ENCODE assay signal across 15 cellular contexts in genomic region chr13:76638160-76638559, GRCh38.
"Had no signal": no experiment of that assay in that cellular context is flagged by ENCODE, and none has a peak within 500 bp of the region (broad histone marks: within the 10 kb centered on the region; RNA-seq: fewer than 3 reads in every experiment).

No MANE protein-coding gene starts in this region.

- H3K36me3 ChIP-seq: transverse colon had no signal

- ATAC-seq: body of pancreas; Right ventricle myocardium inferior; stimulated activated effector memory CD8-positive, alpha-beta T cell treated with anti-CD3 and anti-CD28 coated beads, Interleukin-12 subunit alpha, Interleukin-12 subunit beta, amount 100 ng/mL, for 72 hours had no signal

- H3K4me3 Mint-ChIP-seq: activated T-cell treated with anti-CD3 and anti-CD28 coated beads, Interleukin-2, amount 50 U/mL, for 24 hours; neural crest cell; stimulated activated effector memory CD8-positive, alpha-beta T cell treated with anti-CD3 and anti-CD28 coated beads, Interleukin-12 subunit alpha, Interleukin-12 subunit beta, amount 100 ng/mL, for 72 hours had no signal

- H3K27ac ChIP-seq: body of pancreas, VCaP had no signal

- DNase-seq: activated CD4-positive, alpha-beta T cell treated with anti-CD3 and anti-CD28 coated beads, Interleukin-2, amount 50 U/mL, for 48 hours; activated effector memory CD4-positive, alpha-beta T cell treated with Interleukin-2 at 50 U/mL for 16 hours; activated naive CD4-positive, alpha-beta T cell treated with anti-CD3 and anti-CD28 coated beads, Interleukin-2, amount 50 U/mL, for 16 hours; activated T-cell treated with anti-CD3 and anti-CD28 coated beads, Interleukin-2, amount 50 U/mL, for 24 hours; body of pancreas; effector CD8-positive, alpha-beta T cell; hypothalamus; kidney; T-helper 1 cell; transverse colon had no signal

- H3K4me3 ChIP-seq: body of pancreas, transverse colon had no signal

- H3K9me3 Mint-ChIP-seq: activated T-cell treated with anti-CD3 and anti-CD28 coated beads, Interleukin-2, amount 50 U/mL, for 24 hours; neural crest cell; stimulated activated effector memory CD8-positive, alpha-beta T cell treated with anti-CD3 and anti-CD28 coated beads, Interleukin-12 subunit alpha, Interleukin-12 subunit beta, amount 100 ng/mL, for 72 hours had no signal

- H3K27ac Mint-ChIP-seq: activated T-cell treated with anti-CD3 and anti-CD28 coated beads, Interleukin-2, amount 50 U/mL, for 24 hours; stimulated activated effector memory CD8-positive, alpha-beta T cell treated with anti-CD3 and anti-CD28 coated beads, Interleukin-12 subunit alpha, Interleukin-12 subunit beta, amount 100 ng/mL, for 72 hours had no signal

- H3K36me3 Mint-ChIP-seq: stimulated activated effector memory CD8-positive, alpha-beta T cell treated with anti-CD3 and anti-CD28 coated beads, Interleukin-12 subunit alpha, Interleukin-12 subunit beta, amount 100 ng/mL, for 72 hours had no signal

- H3K4me1 Mint-ChIP-seq: stimulated activated effector memory CD8-positive, alpha-beta T cell treated with anti-CD3 and anti-CD28 coated beads, Interleukin-12 subunit alpha, Interleukin-12 subunit beta, amount 100 ng/mL, for 72 hours had no signal

- H3K9me3 ChIP-seq: body of pancreas, SK-N-SH, transverse colon had no signal

- H3K4me1 ChIP-seq: body of pancreas had no signal

- H3K27me3 ChIP-seq: body of pancreas, transverse colon had no signal
